15 cellular contexts compared by ENCODE assay signal in the genomic region with DNA sequence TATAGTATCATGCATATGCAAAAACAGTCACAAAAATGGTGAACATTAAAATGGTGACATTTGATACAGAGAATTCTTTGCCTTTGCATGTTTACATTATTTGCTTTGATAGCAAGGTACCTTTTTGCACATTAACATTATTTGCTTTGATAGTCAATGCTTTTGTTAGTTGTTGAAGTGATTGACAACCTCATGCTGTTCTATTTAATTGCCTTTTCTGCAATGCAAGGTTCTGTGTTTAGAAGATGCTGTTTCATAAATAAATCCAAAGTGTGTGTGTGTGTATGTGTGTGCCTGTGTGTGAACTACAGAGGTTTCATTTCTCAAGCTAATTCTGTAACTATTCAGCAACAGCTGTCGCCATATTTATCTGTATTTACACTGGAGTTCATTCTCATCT.
A peak's percentile ranks its signal among the peaks of the same experiment; 100 is the strongest.
DNase-seq lines count a peak whose midpoint lies in the region; ATAC-seq and TF ChIP-seq lines count a peak whose summit lies in the region.
"Had no signal": no experiment of that assay in that cellular context is flagged by ENCODE, and none has a peak within 500 bp of the region (broad histone marks: within the 10 kb centered on the region; RNA-seq: fewer than 3 reads in every experiment).

No MANE protein-coding gene starts in this region.

- BruUV-seq in OCI-LY7 (replicated peaks; lab: Mats Ljungman, UMichigan) = no TSS peak

- peak overlapping the region; percentile 95 for H3K27ac Mint-ChIP-seq in neural progenitor cell
- no peak overlapping the region for H3K27ac Mint-ChIP-seq in T-helper 2 cell treated with Interferon-gamma antibody and Interleukin-4, amounts not matched to agents 5 μg/mL and 100 μg/mL, for 36 hours
- H3K27ac Mint-ChIP-seq: CD8-positive, alpha-beta T cell had no signal

- H3K79me2 ChIP-seq in neural progenitor cell (ENCODE audit: low read depth) (no peaks in the 10 kb centered on the region), OCI-LY7 (ENCODE audit: insufficient read depth, low read depth, low read length) (no peaks in the 10 kb centered on the region)

- H3K36me3 ChIP-seq in neural progenitor cell (no peaks in the 10 kb centered on the region), OCI-LY7 (ENCODE audit: insufficient read depth, low read length) (no peaks in the 10 kb centered on the region)

- H3K4me1 Mint-ChIP-seq in neural progenitor cell = peaks cover 70% of the 10 kb centered on the region
- no peaks in the 10 kb centered on the region for H3K4me1 Mint-ChIP-seq in T-helper 2 cell treated with Interferon-gamma antibody and Interleukin-4, amounts not matched to agents 5 μg/mL and 100 μg/mL, for 36 hours (ENCODE audit: low read depth)

- peaks cover 15% of the 10 kb centered on the region for H3K36me3 Mint-ChIP-seq in neural progenitor cell
- H3K36me3 Mint-ChIP-seq in T-helper 2 cell treated with Interferon-gamma antibody and Interleukin-4, amounts not matched to agents 5 μg/mL and 100 μg/mL, for 36 hours (ENCODE audit: low read depth) = no peaks in the 10 kb centered on the region
- H3K36me3 Mint-ChIP-seq: CD8-positive, alpha-beta T cell had no signal

- peaks cover 7% of the 10 kb centered on the region for H3F3A ChIP-seq in neural progenitor cell (ENCODE audit: low read depth)

- intact Hi-C loops in OCI-LY7 (cut with micrococcal nuclease; ENCODE audit: unreplicated experiment) = no loop called here

- H4K20me1 ChIP-seq in neural progenitor cell (ENCODE audit: low read depth) (no peaks in the 10 kb centered on the region), OCI-LY7 (ENCODE audit: insufficient read depth, low read length) (no peaks in the 10 kb centered on the region)

- H3K4me3 ChIP-seq in neural progenitor cell (no peak overlapping the region), OCI-LY7 (ENCODE audit: low read depth, low read length, poor library complexity, severe bottlenecking) (no peak overlapping the region)

- no peak for ATAC-seq in GM21381 (IDR thresholded peaks at IDR 0.05; ENCODE audit: unreplicated experiment)
- ATAC-seq: CD8-positive, alpha-beta T cell had no signal

- H3K4me3 Mint-ChIP-seq in neural progenitor cell = no peak overlapping the region
- H3K4me3 Mint-ChIP-seq in T-helper 2 cell treated with Interferon-gamma antibody and Interleukin-4, amounts not matched to agents 5 μg/mL and 100 μg/mL, for 36 hours = no peak overlapping the region
- H3K4me3 Mint-ChIP-seq: CD8-positive, alpha-beta T cell had no signal

- H3K9me2 ChIP-seq in OCI-LY7 (ENCODE audit: insufficient read depth, low read length) = no peaks in the 10 kb centered on the region; the same call in 1 of the 2 replicates

- H3K27me3 Mint-ChIP-seq in neural progenitor cell (ENCODE audit: insufficient read depth, low read depth) = peaks cover 6% of the 10 kb centered on the region
- no peaks in the 10 kb centered on the region for H3K27me3 Mint-ChIP-seq in T-helper 2 cell treated with Interferon-gamma antibody and Interleukin-4, amounts not matched to agents 5 μg/mL and 100 μg/mL, for 36 hours (ENCODE audit: low read depth)

- CTCF ChIA-PET in OCI-LY7 (lab: Charles Lee; ENCODE audit: unreplicated experiment) = no interaction called here

- H3K27me3 ChIP-seq in neural progenitor cell = no peaks in the 10 kb centered on the region

- DNase-seq in NCI-H345 (lab: John Stamatoyannopoulos, UW) (peak; percentile 29), NCI-H345 treated with DMSO at 0.1 percent for 48 hours (lab: John Stamatoyannopoulos, UW; ENCODE audit: unreplicated experiment) (no peak), NCI-H1694 (lab: John Stamatoyannopoulos, UW) (peak; percentile 20), NCI-H748 treated with DMSO at 0.1 percent for 48 hours (lab: John Stamatoyannopoulos, UW) (peak; percentile 91), neural progenitor cell (ENCODE audit: low spot score) (peak; percentile 45), OCI-LY7 (ENCODE audit: low spot score) (no peak)
- no peak for DNase-seq in T-helper 2 cell treated with Interferon-gamma antibody and Interleukin-4, amounts not matched to agents 5 μg/mL and 100 μg/mL, for 36 hours (ENCODE audit: low spot score)
- DNase-seq: 8988T; CD8-positive, alpha-beta T cell; HCEC 1CT; NCI-H1105; NCI-H2029 treated with DMSO at 0.1 percent for 48 hours; NCI-H226; SIG-M5 had no signal

- H3K9ac ChIP-seq in neural progenitor cell = no peak overlapping the region

- H2AFZ ChIP-seq in neural progenitor cell (replicated peaks) = no peak overlapping the region
- no peak overlapping the region for H2AFZ ChIP-seq in OCI-LY7 (ENCODE audit: low read length)

- POLR2A ChIA-PET in OCI-LY7 (lab: Charles Lee) = no interaction called here

- peaks cover 6% of the 10 kb centered on the region for H3K9me3 Mint-ChIP-seq in neural progenitor cell
- no peaks in the 10 kb centered on the region for H3K9me3 Mint-ChIP-seq in T-helper 2 cell treated with Interferon-gamma antibody and Interleukin-4, amounts not matched to agents 5 μg/mL and 100 μg/mL, for 36 hours
- H3K9me3 Mint-ChIP-seq: CD8-positive, alpha-beta T cell had no signal

- TF ChIP-seq CTCF in neural progenitor cell (IDR thresholded peaks at IDR 0.05) (no peak), OCI-LY7 (conservative IDR thresholded peaks at IDR 0.05; ENCODE audit: low read length) (no peak)

- H3K9me3 ChIP-seq in neural progenitor cell (ENCODE audit: low read depth) = no peaks in the 10 kb centered on the region
- H3K9me3 ChIP-seq in OCI-LY7 (ENCODE audit: low read length) = no peaks in the 10 kb centered on the region

- H3K4me1 ChIP-seq in neural progenitor cell (peaks cover 44% of the 10 kb centered on the region), OCI-LY7 (ENCODE audit: insufficient read depth, low read length, poor library complexity, severe bottlenecking) (peaks cover 12% of the 10 kb centered on the region)

- H3K4me2 ChIP-seq in neural progenitor cell (peak overlapping the region; percentile 53), OCI-LY7 (ENCODE audit: low read length) (no peak overlapping the region)

- H3K27ac ChIP-seq in neural progenitor cell (no peak overlapping the region), OCI-LY7 (ENCODE audit: low read depth, low read length, poor library complexity, severe bottlenecking) (no peak overlapping the region)

Comparison
In these comparisons a context has a peak if more than half of its experiments do, and no peak if none do; other contexts are left out.
1. DNase-seq: peak in NCI-H345 (single experiment), NCI-H1694 (single experiment), NCI-H748 treated with DMSO at 0.1 percent for 48 hours (single experiment) and neural progenitor cell (single experiment); none in NCI-H345 treated with DMSO at 0.1 percent for 48 hours (single experiment), OCI-LY7 (single experiment) and T-helper 2 cell treated with Interferon-gamma antibody and Interleukin-4, amounts not matched to agents 5 μg/mL and 100 μg/mL, for 36 hours (single experiment).